Comparison of ENCODE assay signal across 8 cellular contexts in the genomic region with DNA sequence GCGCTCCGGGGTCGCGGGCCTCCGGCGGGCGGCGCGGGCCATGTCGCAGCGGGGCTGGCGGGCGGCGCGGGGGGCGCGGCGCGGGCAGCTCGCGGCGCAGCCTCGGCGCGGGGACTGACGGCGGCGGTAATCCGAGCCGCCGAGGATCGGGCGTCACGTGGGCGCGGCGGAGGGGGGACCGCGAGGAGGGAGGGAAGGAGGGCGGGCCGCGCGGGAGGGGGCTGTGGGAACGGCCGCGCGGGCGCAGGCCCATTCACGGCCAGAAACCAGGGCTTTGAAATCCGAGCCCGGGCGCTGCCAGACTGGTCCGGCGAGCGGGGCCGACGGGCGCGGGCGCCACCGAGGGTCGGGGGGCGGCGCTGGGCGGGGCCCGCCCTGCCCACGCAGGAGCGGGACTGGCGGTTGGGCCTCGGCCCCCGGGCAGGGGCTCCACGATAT. TPM values are rescaled to one million over a fixed set of nuclear protein-coding genes. Genes with fewer than 3 reads are reported as not detected.
DNase-seq lines count a peak whose midpoint lies in the region; ATAC-seq lines count a peak whose summit lies in the region.

A gene with protein sequence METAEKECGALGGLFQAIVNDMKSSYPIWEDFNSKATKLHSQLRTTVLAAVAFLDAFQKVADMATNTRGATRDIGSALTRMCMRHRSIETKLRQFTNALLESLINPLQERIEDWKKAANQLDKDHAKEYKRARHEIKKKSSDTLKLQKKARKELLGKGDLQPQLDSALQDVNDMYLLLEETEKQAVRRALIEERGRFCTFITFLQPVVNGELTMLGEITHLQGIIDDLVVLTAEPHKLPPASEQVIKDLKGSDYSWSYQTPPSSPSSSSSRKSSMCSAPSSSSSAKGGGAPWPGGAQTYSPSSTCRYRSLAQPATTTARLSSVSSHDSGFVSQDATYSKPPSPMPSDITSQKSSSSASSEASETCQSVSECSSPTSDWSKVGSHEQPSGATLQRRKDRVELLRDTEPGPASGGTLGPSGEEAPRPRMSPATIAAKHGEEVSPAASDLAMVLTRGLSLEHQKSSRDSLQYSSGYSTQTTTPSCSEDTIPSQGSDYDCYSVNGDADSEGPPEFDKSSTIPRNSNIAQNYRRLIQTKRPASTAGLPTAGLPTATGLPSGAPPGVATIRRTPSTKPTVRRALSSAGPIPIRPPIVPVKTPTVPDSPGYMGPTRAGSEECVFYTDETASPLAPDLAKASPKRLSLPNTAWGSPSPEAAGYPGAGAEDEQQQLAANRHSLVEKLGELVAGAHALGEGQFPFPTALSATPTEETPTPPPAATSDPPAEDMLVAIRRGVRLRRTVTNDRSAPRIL (minus strand): TSS at position 116 of the 438 bp plus-strand sequence. CDS start 262 bp downstream, outside the sequence.

- ATAC-seq in Right ventricle myocardium inferior (peak; percentile 72), HG03196 (IDR thresholded peaks at IDR 0.05; ENCODE audit: unreplicated experiment) (no peak)

- intact Hi-C loops in Right ventricle myocardium inferior (cut with DNase I), result no loop called here

- DNase-seq in AG08395 (ENCODE audit: low spot score) (peak; percentile 93), GM19238 (ENCODE audit: insufficient read length, low spot score) (peak; percentile 32), NCI-H510A (lab: John Stamatoyannopoulos, UW) (peak; percentile 73), amniotic stem cell (lab: John Stamatoyannopoulos, UW) (peak; percentile 91), Right ventricle myocardium inferior (ENCODE audit: missing footprints) (peak; percentile 90), occipital lobe (lab: John Stamatoyannopoulos, UW) (peak; percentile 68), RPMI8226 (no peak)

RNA-seq across cellular contexts. Expression of the gene that starts here (rescaled TPM):
- total RNA-seq in Right ventricle myocardium inferior, result 88.4 TPM
- total RNA-seq in occipital lobe, result 35.4 TPM
